18 cellular contexts compared by ENCODE assay signal in genomic region chr15:93831641-93832040, GRCh38.
DNase-seq lines count a peak whose midpoint lies in the region; ATAC-seq, FAIRE-seq and TF ChIP-seq lines count a peak whose summit lies in the region.
"Had no signal": no experiment of that assay in that cellular context is flagged by ENCODE, and none has a peak within 500 bp of the region (broad histone marks: within the 10 kb centered on the region; RNA-seq: fewer than 3 reads in every experiment).

No MANE protein-coding gene starts in this region.

- CTCF ChIA-PET in RWPE1 (lab: Yijun Ruan, JAX) = interaction anchor here (0.6 kb wide), 1 partner anchor 613 kb away, joined by 3 read pairs; no protein-coding TSS in a partner anchor

- no peaks in the 10 kb centered on the region for H3K9me3 ChIP-seq in neural progenitor cell (ENCODE audit: low read depth)
- H3K9me3 ChIP-seq: BLaER1 had no signal

- H2AFZ ChIP-seq in neural progenitor cell (replicated peaks) = no peak overlapping the region
- H2AFZ ChIP-seq: GM23338 had no signal

- TF ChIP-seq CTCF in RWPE1 (conservative IDR thresholded peaks at IDR 0.05; ENCODE audit: low read depth) = no peak
- no peak for TF ChIP-seq CTCF in bronchial epithelial cell (IDR thresholded peaks at IDR 0.05; ENCODE audit: insufficient read depth, low read length, severe bottlenecking)
- TF ChIP-seq CTCF in neural progenitor cell (IDR thresholded peaks at IDR 0.05) = no peak

- H3K4me3 ChIP-seq in bronchial epithelial cell (ENCODE audit: low read depth, low read length) = no peak overlapping the region
- H3K4me3 ChIP-seq in neural progenitor cell = no peak overlapping the region
- H3K4me3 ChIP-seq: BLaER1, GM23338 had no signal

- POLR2A ChIA-PET in RWPE1 (lab: Yijun Ruan, JAX; ENCODE audit: low non-redundant PET) = no interaction called here

- H4K20me1 ChIP-seq in neural progenitor cell (ENCODE audit: low read depth) = no peaks in the 10 kb centered on the region
- H4K20me1 ChIP-seq: BLaER1 had no signal

- peaks cover 35% of the 10 kb centered on the region for H3K4me1 Mint-ChIP-seq in neural progenitor cell
- H3K4me1 Mint-ChIP-seq in stimulated activated memory B cell treated with anti-CD40 and anti-IgM and Interleukin-4, amounts not matched to agents 10 μg/mL and 1 μg/mL and 100 μg/mL, for 72 hours = no peaks in the 10 kb centered on the region

- H3K27me3 ChIP-seq in bronchial epithelial cell (ENCODE audit: control insufficient read depth, insufficient read depth, low read length) (no peaks in the 10 kb centered on the region), neural progenitor cell (no peaks in the 10 kb centered on the region)
- H3K27me3 ChIP-seq: BLaER1 had no signal

- no peaks in the 10 kb centered on the region for H3K79me2 ChIP-seq in neural progenitor cell (ENCODE audit: low read depth)

- no peak overlapping the region for H3K4me2 ChIP-seq in neural progenitor cell
- H3K4me2 ChIP-seq: BLaER1, GM23338 had no signal

- no peak for FAIRE-seq in bronchial epithelial cell (lab: Jason Lieb, UNC)
- FAIRE-seq: H54, HepG2 had no signal

- no peaks in the 10 kb centered on the region for H3F3A ChIP-seq in neural progenitor cell (ENCODE audit: low read depth)

- DNase-seq in RWPE1 (ENCODE audit: low spot score) (peak; percentile 14), bronchial epithelial cell (ENCODE audit: low read depth) (peak; percentile 92), neural progenitor cell (ENCODE audit: low spot score) (no peak)
- DNase-seq: 8988T; Calu3; CD8-positive, alpha-beta T cell; DMS79 treated with DMSO at 0.1 percent for 48 hours; GF-D8; HCEC 1CT had no signal

- no peaks in the 10 kb centered on the region for H3K36me3 Mint-ChIP-seq in neural progenitor cell
- no peaks in the 10 kb centered on the region for H3K36me3 Mint-ChIP-seq in stimulated activated memory B cell treated with anti-CD40 and anti-IgM and Interleukin-4, amounts not matched to agents 10 μg/mL and 1 μg/mL and 100 μg/mL, for 72 hours
- H3K36me3 Mint-ChIP-seq: CD14-positive monocyte; CD8-positive, alpha-beta T cell had no signal

- no peak overlapping the region for H3K9ac ChIP-seq in neural progenitor cell
- H3K9ac ChIP-seq: BLaER1 had no signal

- peak overlapping the region; percentile 66 for H3K27ac Mint-ChIP-seq in neural progenitor cell
- H3K27ac Mint-ChIP-seq in stimulated activated memory B cell treated with anti-CD40 and anti-IgM and Interleukin-4, amounts not matched to agents 10 μg/mL and 1 μg/mL and 100 μg/mL, for 72 hours = no peak overlapping the region
- H3K27ac Mint-ChIP-seq: CD14-positive monocyte; CD8-positive, alpha-beta T cell; GM23338 had no signal

- peaks cover 11% of the 10 kb centered on the region for H3K4me1 ChIP-seq in neural progenitor cell
- H3K4me1 ChIP-seq: BLaER1 had no signal

- H3K4me3 Mint-ChIP-seq in neural progenitor cell = no peak overlapping the region
- H3K4me3 Mint-ChIP-seq in stimulated activated memory B cell treated with anti-CD40 and anti-IgM and Interleukin-4, amounts not matched to agents 10 μg/mL and 1 μg/mL and 100 μg/mL, for 72 hours = no peak overlapping the region
- H3K4me3 Mint-ChIP-seq: CD14-positive monocyte; CD8-positive, alpha-beta T cell; GM23338 had no signal

- H3K36me3 ChIP-seq in bronchial epithelial cell (ENCODE audit: control insufficient read depth, insufficient read depth, low read length) (no peaks in the 10 kb centered on the region), neural progenitor cell (no peaks in the 10 kb centered on the region)
- H3K36me3 ChIP-seq: BLaER1 had no signal

- ATAC-seq in esophagus mucosa = peak; percentile 34
- no peak for ATAC-seq in HG03175 (IDR thresholded peaks at IDR 0.05; ENCODE audit: unreplicated experiment)
- no peak for ATAC-seq in HG03439 (IDR thresholded peaks at IDR 0.05; ENCODE audit: unreplicated experiment)
- ATAC-seq in stimulated activated memory B cell treated with anti-CD40 and anti-IgM and Interleukin-4, amounts not matched to agents 10 μg/mL and 1 μg/mL and 100 μg/mL, for 72 hours = no peak
- ATAC-seq: CD8-positive, alpha-beta T cell; GM23338; HepG2 had no signal

- peaks cover 2% of the 10 kb centered on the region for H3K27me3 Mint-ChIP-seq in neural progenitor cell (ENCODE audit: insufficient read depth, low read depth)
- no peaks in the 10 kb centered on the region for H3K27me3 Mint-ChIP-seq in stimulated activated memory B cell treated with anti-CD40 and anti-IgM and Interleukin-4, amounts not matched to agents 10 μg/mL and 1 μg/mL and 100 μg/mL, for 72 hours

- H3K27ac ChIP-seq in RWPE1 (no peak overlapping the region), neural progenitor cell (no peak overlapping the region)
- H3K27ac ChIP-seq: BLaER1 had no signal

- H3K9me3 Mint-ChIP-seq in neural progenitor cell = no peaks in the 10 kb centered on the region
- no peaks in the 10 kb centered on the region for H3K9me3 Mint-ChIP-seq in stimulated activated memory B cell treated with anti-CD40 and anti-IgM and Interleukin-4, amounts not matched to agents 10 μg/mL and 1 μg/mL and 100 μg/mL, for 72 hours
- H3K9me3 Mint-ChIP-seq: CD8-positive, alpha-beta T cell had no signal
